In genomic region chr9:85941966-85942912, GRCh38 we compare ENCODE assay signal across 8 cellular contexts. TPM values are rescaled to one million over a fixed set of nuclear protein-coding genes. Genes with fewer than 3 reads are reported as not detected.
DNase-seq lines count a peak whose midpoint lies in the region; ATAC-seq, FAIRE-seq and TF ChIP-seq lines count a peak whose summit lies in the region.

No MANE protein-coding gene starts in this region.

- no peaks in the 10 kb centered on the region for H3K9me3 Mint-ChIP-seq in stimulated activated naive CD8-positive, alpha-beta T cell treated with anti-CD3 and anti-CD28 coated beads, Interleukin-15, amount 100 ng/mL, for 72 hours

- ATAC-seq in stimulated activated naive CD8-positive, alpha-beta T cell treated with anti-CD3 and anti-CD28 coated beads, Interleukin-15, amount 100 ng/mL, for 72 hours, result no peak
- ATAC-seq in stimulated activated naive CD8-positive, alpha-beta T cell treated with anti-CD3 and anti-CD28 coated beads, Interleukin-15, Interleukin-2, amounts not matched to agents 100 U/mL and 50 U/mL, for 24 hours, result no peak
- ATAC-seq in K562 (no peak), lung (ENCODE audit: insufficient read depth, low FRiP score) (no peak), HG02623 (IDR thresholded peaks at IDR 0.05; ENCODE audit: unreplicated experiment) (no peak)

- H3K9me3 ChIP-seq in K562 (replicated peaks; ENCODE audit: control insufficient read depth, insufficient read depth, low read depth, low read length) (no peaks in the 10 kb centered on the region), lung (ENCODE audit: control insufficient read depth in 2 of 2, insufficient read depth in 1 of 2, low read length in 1 of 2) (peaks cover 0 to 4% of the 10 kb centered on the region in 2 donors)

- H3K4me3 Mint-ChIP-seq in stimulated activated naive CD8-positive, alpha-beta T cell treated with anti-CD3 and anti-CD28 coated beads, Interleukin-15, amount 100 ng/mL, for 72 hours, result peak overlapping the region in 1 of 2 donors; percentile 93

- POLR2A ChIA-PET in K562 (lab: Yijun Ruan, JAX), result interaction anchor here (1.4 kb wide), 1 partner anchor 61 kb away, joined by 4 read pairs; no protein-coding TSS in a partner anchor

- TF ChIP-seq CTCF in K562 (IDR thresholded peaks at IDR 0.05 in 2 of 3, conservative IDR thresholded peaks at IDR 0.05 in 1 of 3; ENCODE audit: insufficient read depth in 2 of 3, low read depth in 1 of 3, low read length in 3 of 3) (no peak), lung (IDR thresholded peaks at IDR 0.05; ENCODE audit: control extremely low read depth, extremely low read depth) (no peak)

- TF ChIP-seq EP300 in K562 (IDR thresholded peaks at IDR 0.05; ENCODE audit: low read length), result no peak

- H3K27ac ChIP-seq in K562 (ENCODE audit: extremely low read depth, low read depth, low read length), result peak overlapping the region; percentile 92
- peak overlapping the region in 1 of 2 donors; percentile 86 for H3K27ac ChIP-seq in lung (ENCODE audit: low read depth in 1 of 2, low read length in 1 of 2)

- H3K4me1 ChIP-seq in K562 (replicated peaks in 1 of 2; ENCODE audit: control insufficient read depth in 2 of 2, insufficient read depth in 2 of 2, low read length in 2 of 2) (peaks cover 3 to 15% of the 10 kb centered on the region in 2 experiments; a peak in 3 of 5 replicates), lung (ENCODE audit: control insufficient read depth in 2 of 2, insufficient read depth in 2 of 2, low read length in 2 of 2) (peaks cover 1 to 18% of the 10 kb centered on the region in 2 donors)

- H3K4me3 ChIP-seq in K562 (peak overlapping the region; percentile 98), lung (peak overlapping the region; percentile 89)

- no peaks in the 10 kb centered on the region for H3K27me3 Mint-ChIP-seq in stimulated activated naive CD8-positive, alpha-beta T cell treated with anti-CD3 and anti-CD28 coated beads, Interleukin-15, amount 100 ng/mL, for 72 hours

- TF ChIP-seq POLR2A in K562 (conservative IDR thresholded peaks at IDR 0.05), result no peak

- TF ChIP-seq RAD21 in K562 (CRISPR knock-in tag; conservative IDR thresholded peaks at IDR 0.05 in 1 of 2, IDR thresholded peaks at IDR 0.05 in 1 of 2), result no peak

- H3K27me3 ChIP-seq in K562 (ENCODE audit: control insufficient read depth in 2 of 2, insufficient read depth in 2 of 2, low read length in 2 of 2) (no peaks in the 10 kb centered on the region), lung (ENCODE audit: control insufficient read depth, insufficient read depth) (no peaks in the 10 kb centered on the region)

- H4K20me1 ChIP-seq in K562 (replicated peaks; ENCODE audit: control insufficient read depth, insufficient read depth, low read length), result 0 out of 2 replicates have a peak, but pooled peaks cover 5% of the 10 kb centered on the region

- peaks cover 66% of the 10 kb centered on the region for H3K79me2 ChIP-seq in K562 (ENCODE audit: control insufficient read depth, insufficient read depth, low read length)

- intact Hi-C loops in K562 (cut with micrococcal nuclease), result loop anchor here (10.0 kb wide), 1 partner anchor 413 kb away; the partner anchor contains the start of gene TUT7

- H3K9me1 ChIP-seq in K562 (ENCODE audit: control insufficient read depth, insufficient read depth, low read length), result no peaks in the 10 kb centered on the region

- FAIRE-seq in K562 (lab: Jason Lieb, UNC), result no peak

- BruUV-seq in K562 (replicated peaks; lab: Mats Ljungman, UMichigan), result TSS peak; percentile 44

- CTCF ChIA-PET in K562 (lab: Yijun Ruan, JAX; ENCODE audit: low intra/inter-chr PET ratio), result no interaction called here

- peak overlapping the region; percentile 87 for H3K4me2 ChIP-seq in K562 (ENCODE audit: insufficient read depth, low read length)

- peak overlapping the region; percentile 94 to 97 for H3K27ac Mint-ChIP-seq in stimulated activated naive CD8-positive, alpha-beta T cell treated with anti-CD3 and anti-CD28 coated beads, Interleukin-15, amount 100 ng/mL, for 72 hours

- peak overlapping the region; percentile 86 to 93 for H3K9ac ChIP-seq in K562 (ENCODE audit: insufficient read depth in 1 of 2, low read depth in 2 of 2, low read length in 2 of 2)

- peaks cover 16% of the 10 kb centered on the region for H3K4me1 Mint-ChIP-seq in stimulated activated naive CD8-positive, alpha-beta T cell treated with anti-CD3 and anti-CD28 coated beads, Interleukin-15, amount 100 ng/mL, for 72 hours

- H2AFZ ChIP-seq in K562 (ENCODE audit: low read depth, low read length), result peak overlapping the region; percentile 86

- no peak for DNase-seq in stimulated activated naive CD8-positive, alpha-beta T cell treated with anti-CD3 and anti-CD28 coated beads, Interleukin-15, amount 100 ng/mL, for 72 hours
- no peak for DNase-seq in stimulated activated naive CD8-positive, alpha-beta T cell treated with anti-CD3 and anti-CD28 coated beads, Interleukin-15, Interleukin-2, amounts not matched to agents 100 U/mL and 50 U/mL, for 24 hours
- DNase-seq in K562 (ENCODE audit: extremely low read depth in 1 of 4, low spot score in 3 of 4) (no peak), lung (ENCODE audit: low spot score) (no peak), NK-92 (lab: John Stamatoyannopoulos, UW; ENCODE audit: unreplicated experiment) (no peak), SW480 (ENCODE audit: low spot score) (no peak), NCI-H2171 treated with DMSO at 0.1 percent for 48 hours (lab: John Stamatoyannopoulos, UW) (no peak)

- in situ Hi-C loops in K562 (cut with MboI), result no loop called here

- WGBS in K562 (ENCODE audit: insufficient coverage, low coverage, missing lambda C conversion rate), result 31% methylated on average over 8 of the region's 8 CpGs
- WGBS in lung, 2 donors, result 46 to 51% methylated on average over 8 of the region's 8 CpGs

- peaks cover 45% of the 10 kb centered on the region for H3K36me3 ChIP-seq in K562 (ENCODE audit: control insufficient read depth, insufficient read depth, low read length)
- H3K36me3 ChIP-seq in lung (ENCODE audit: control insufficient read depth in 2 of 2, insufficient read depth in 2 of 2, low read length in 2 of 2), result peaks cover 5 to 6% of the 10 kb centered on the region in 2 donors

TF ChIP-seq in K562, 482 proteins besides CTCF, POLR2A, EP300 and RAD21 (continues in another document):
- TF ChIP-seq SP2 (IDR thresholded peaks at IDR 0.05; ENCODE audit: extremely low read depth, low read depth, low read length, poor library complexity, severe bottlenecking), result no peak
- no peak for TF ChIP-seq GMEB1 (CRISPR knock-in tag; IDR thresholded peaks at IDR 0.05)
- no peak for TF ChIP-seq ELK3 (CRISPR knock-in tag; IDR thresholded peaks at IDR 0.05)
- TF ChIP-seq ATF2 (CRISPR knock-in tag; IDR thresholded peaks at IDR 0.05), result no peak

RNA-seq across cellular contexts. Expression of gene NAA35, which starts 1.3 kb away (rescaled TPM):
- 15.6 and 50.6 TPM in 2 replicates for total RNA-seq in K562 (2011; cell fraction: chromatin; rRNA removed; ENCODE audit: low replicate concordance)
- total RNA-seq in K562 (2011; cell fraction: nucleolus; rRNA removed), result 9.7 and 12.0 TPM in 2 replicates
- 18.5 and 21.4 TPM in 2 replicates for total RNA-seq in K562 (2011; cell fraction: nucleoplasm; rRNA removed)
- total RNA-seq in K562 (2014; rRNA removed), result 14.7 and 17.7 TPM in 2 replicates
- 31.4 and 37.9 TPM in 2 replicates for total RNA-seq in K562 (2014; rRNA removed; fragmentation: Illumina TruSeq; extraction: Trizol)
- 27.4 and 30.3 TPM in 2 replicates for total RNA-seq in K562 (2015; rRNA removed; fragmentation: Illumina TruSeq; extraction: Trizol)
- total RNA-seq in K562 (2021), result 27.4 and 29.0 TPM in 2 replicates
- polyA plus RNA-seq in K562 (2011; rRNA removed), result 36.6 and 43.9 TPM in 2 replicates
- polyA plus RNA-seq in K562 (2011; cell fraction: cytosol; rRNA removed), result 10.2 and 16.4 TPM in 2 replicates
- 31.2 and 46.7 TPM in 2 replicates for polyA plus RNA-seq in K562 (2011; cell fraction: nucleus; rRNA removed)
- 16.1 and 23.1 TPM in 2 replicates for polyA plus RNA-seq in K562 (2012)
- polyA plus RNA-seq in K562 (2014; fragmentation: Illumina TruSeq; extraction: Trizol), result 30.7 and 34.8 TPM in 2 replicates
- 10 to 100 TPM; 22.1 to 23.6 TPM for polyA plus RNA-seq in K562 (2014; fragmentation: Nextera tagmentation; extraction: Ambion mirVana)
- polyA plus RNA-seq in K562 (2014; rRNA removed), result 22.2 and 22.9 TPM in 2 replicates
- polyA minus RNA-seq in K562 (2011; rRNA and poly(A)+ RNA removed), result 38.1 and 41.5 TPM in 2 replicates
- 11.6 and 13.8 TPM in 2 replicates for polyA minus RNA-seq in K562 (2011; cell fraction: cytosol; rRNA and poly(A)+ RNA removed)
- polyA minus RNA-seq in K562 (2011; cell fraction: nucleus; rRNA and poly(A)+ RNA removed), result 13.2 and 24.5 TPM in 2 replicates
- 10 to 100 TPM; 21.8 to 33.9 TPM for total RNA-seq in lung
- 10 to 100 TPM in 1 of 2 donors, 1 to 10 TPM in 1; 6.8 to 10.7 TPM for polyA plus RNA-seq in lung
